Comparison of ENCODE assay signal across 14 cellular contexts in genomic region chr13:24730873-24731567, GRCh38. TPM values are rescaled to one million over a fixed set of nuclear protein-coding genes. Genes with fewer than 3 reads are reported as not detected.
A peak's percentile ranks its signal among the peaks of the same experiment; 100 is the strongest.
DNase-seq lines count a peak whose midpoint lies in the region; ATAC-seq and TF ChIP-seq lines count a peak whose summit lies in the region.
"Not testable (repeated sequence)": the region's sequence is repeated elsewhere in the genome, so short reads cannot be mapped to it uniquely, and the experiment has no call there.
"Had no signal": no experiment of that assay in that cellular context is flagged by ENCODE, and none has a peak within 500 bp of the region (broad histone marks: within the 10 kb centered on the region; RNA-seq: fewer than 3 reads in every experiment).

No MANE protein-coding gene starts in this region.

- ATAC-seq in GM18502 (IDR thresholded peaks at IDR 0.05; ENCODE audit: poor library complexity, unreplicated experiment) = peak; percentile 79
- peak; percentile 53 for ATAC-seq in GM18909 (IDR thresholded peaks at IDR 0.05; ENCODE audit: poor library complexity, unreplicated experiment)
- peak; percentile 63 for ATAC-seq in GM19468 (IDR thresholded peaks at IDR 0.05; ENCODE audit: extremely low read depth, unreplicated experiment)
- ATAC-seq in GM21825 (IDR thresholded peaks at IDR 0.05; ENCODE audit: unreplicated experiment) = peak; percentile 72
- ATAC-seq in HG02938 (IDR thresholded peaks at IDR 0.05; ENCODE audit: unreplicated experiment) = peak; percentile 71
- ATAC-seq in HG03280 (IDR thresholded peaks at IDR 0.05; ENCODE audit: unreplicated experiment) = peak; percentile 70

- peak overlapping the region in 1 of 3 donors; percentile 48 for H3K27ac Mint-ChIP-seq in IgD-negative memory B cell
- not testable (repeated sequence) for H3K27ac Mint-ChIP-seq in osteocyte (ENCODE audit: unreplicated experiment)

- H3K27me3 Mint-ChIP-seq in IgD-negative memory B cell = peaks cover 10% of the 10 kb centered on the region
- not testable (repeated sequence) for H3K27me3 Mint-ChIP-seq in osteocyte (ENCODE audit: unreplicated experiment)

- peak; percentile 42 for DNase-seq in osteocyte (ENCODE audit: extremely low spot score, unreplicated experiment)

- H3K9me3 Mint-ChIP-seq in IgD-negative memory B cell = peaks cover 0 to 12% (median 0%) of the 10 kb centered on the region in 3 donors
- H3K9me3 Mint-ChIP-seq in osteocyte (ENCODE audit: unreplicated experiment) = not testable (repeated sequence)

- H3K4me1 Mint-ChIP-seq in IgD-negative memory B cell; osteocyte (ENCODE audit: unreplicated experiment): not testable (repeated sequence)

- not testable (repeated sequence) for H3K36me3 Mint-ChIP-seq in IgD-negative memory B cell; osteocyte (ENCODE audit: unreplicated experiment)

- H3K4me3 Mint-ChIP-seq in IgD-negative memory B cell = peak overlapping the region; percentile 35 to 67 (median 53)
- H3K4me3 Mint-ChIP-seq in osteocyte (ENCODE audit: unreplicated experiment) = not testable (repeated sequence)

- TF ChIP-seq CTCF in osteocyte (IDR thresholded peaks at IDR 0.05) = not testable (repeated sequence)

RNA-seq across cellular contexts. Expression of gene RNF17, which starts 32.9 kb away (rescaled TPM):
- not detected for polyA plus RNA-seq in IgD-negative memory B cell
- total RNA-seq in osteocyte = not detected in 2 replicates
- total RNA-seq: left ventricle myocardium superior, natural killer cell, OCI-LY7, osteoblast, smooth muscle cell had no signal
- polyA plus RNA-seq: aorta, smooth muscle cell had no signal

RNA-seq across cellular contexts. Expression of gene ATP12A, which starts 50.8 kb away (rescaled TPM):
- polyA plus RNA-seq in IgD-negative memory B cell = not detected
- total RNA-seq in osteocyte = not detected in 2 replicates
- total RNA-seq: aorta, left ventricle myocardium superior, natural killer cell, OCI-LY7, osteoblast had no signal

Comparison
In these comparisons a context has a peak if more than half of its experiments do, and no peak if none do; other contexts are left out.
1. Peak in every context shown above with its lines: DNase-seq and ATAC-seq.